24 cellular contexts compared by ENCODE assay signal in genomic region chr3:48460517-48460902, GRCh38.
"Had no signal": no experiment of that assay in that cellular context is flagged by ENCODE, and none has a peak within 500 bp of the region (broad histone marks: within the 10 kb centered on the region; RNA-seq: fewer than 3 reads in every experiment).

No MANE protein-coding gene starts in this region.

- ATAC-seq: activated T-cell treated with anti-CD3 and anti-CD28 coated beads, Interleukin-2, amount 50 U/mL, for 72 hours; esophagus mucosa; left cardiac atrium; mucosa of descending colon; right lobe of liver had no signal

- H3K27ac Mint-ChIP-seq: activated T-cell treated with anti-CD3 and anti-CD28 coated beads, Interleukin-2, amount 50 U/mL, for 72 hours; dendritic cell treated with granulocyte-macrophage colony-stimulating factor and Interleukin-4, amounts not matched to agents 40 ng/mL and 50 ng/mL, for 4 days; endodermal cell; nephron; progenitor cell of endocrine pancreas; stimulated activated naive CD8-positive, alpha-beta T cell treated with anti-CD3 and anti-CD28 coated beads, Interleukin-15, Interleukin-2, amounts not matched to agents 100 ng/mL and 50 ng/mL, for 24 hours; T-helper 1 cell treated with Interleukin-12 subunit alpha and Interleukin-12 subunit beta and Interleukin-4 antibody, amounts not matched to agents 30 μg/mL and 1 μg/mL, for 36 hours; type B pancreatic cell had no signal

- DNase-seq: activated CD4-positive, alpha-beta T cell treated with anti-CD3 and anti-CD28 coated beads, Interleukin-2, amount 50 U/mL, for 1 hour; activated CD4-positive, CD25-positive, alpha-beta regulatory T cell treated with anti-CD3 and anti-CD28 coated beads, Interleukin-2, amount 50 U/mL, for 72 hours; activated gamma-delta T cell; activated T-cell treated with anti-CD3 and anti-CD28 coated beads, Interleukin-2, amount 50 U/mL, for 72 hours; amygdala; endodermal cell; foreskin fibroblast; head of caudate nucleus; left cardiac atrium; left ventricle myocardium superior; mucosa of descending colon; ovary; right lobe of liver; stimulated activated CD4-positive, alpha-beta T cell treated with anti-CD3 and anti-CD28 coated beads, Interleukin-4, amount 100 ng/mL, for 1 hour; uterus had no signal

- H3K9me3 Mint-ChIP-seq: activated T-cell treated with anti-CD3 and anti-CD28 coated beads, Interleukin-2, amount 50 U/mL, for 72 hours; central memory CD8-positive, alpha-beta T cell; dendritic cell treated with granulocyte-macrophage colony-stimulating factor and Interleukin-4, amounts not matched to agents 40 ng/mL and 50 ng/mL, for 4 days; endodermal cell; nephron; stimulated activated naive CD8-positive, alpha-beta T cell treated with anti-CD3 and anti-CD28 coated beads, Interleukin-15, Interleukin-2, amounts not matched to agents 100 ng/mL and 50 ng/mL, for 24 hours; T-helper 1 cell treated with Interleukin-12 subunit alpha and Interleukin-12 subunit beta and Interleukin-4 antibody, amounts not matched to agents 30 μg/mL and 1 μg/mL, for 36 hours; type B pancreatic cell had no signal

- H3K27me3 Mint-ChIP-seq: central memory CD8-positive, alpha-beta T cell; dendritic cell treated with granulocyte-macrophage colony-stimulating factor and Interleukin-4, amounts not matched to agents 40 ng/mL and 50 ng/mL, for 4 days; progenitor cell of endocrine pancreas; stimulated activated naive CD8-positive, alpha-beta T cell treated with anti-CD3 and anti-CD28 coated beads, Interleukin-15, Interleukin-2, amounts not matched to agents 100 ng/mL and 50 ng/mL, for 24 hours; type B pancreatic cell had no signal

- H3K27ac ChIP-seq: ovary, right lobe of liver, SK-N-MC, uterus had no signal

- H3K36me3 ChIP-seq: ovary, uterus had no signal

- H3K27me3 ChIP-seq: ovary, right lobe of liver, uterus had no signal

- H3K4me3 Mint-ChIP-seq: activated T-cell treated with anti-CD3 and anti-CD28 coated beads, Interleukin-2, amount 50 U/mL, for 72 hours; central memory CD8-positive, alpha-beta T cell; dendritic cell treated with granulocyte-macrophage colony-stimulating factor and Interleukin-4, amounts not matched to agents 40 ng/mL and 50 ng/mL, for 4 days; endodermal cell; nephron; stimulated activated naive CD8-positive, alpha-beta T cell treated with anti-CD3 and anti-CD28 coated beads, Interleukin-15, Interleukin-2, amounts not matched to agents 100 ng/mL and 50 ng/mL, for 24 hours; T-helper 1 cell treated with Interleukin-12 subunit alpha and Interleukin-12 subunit beta and Interleukin-4 antibody, amounts not matched to agents 30 μg/mL and 1 μg/mL, for 36 hours; type B pancreatic cell had no signal

- H3K9me3 ChIP-seq: mucosa of descending colon, ovary, right lobe of liver, uterus had no signal

- H3K4me3 ChIP-seq: mucosa of descending colon, ovary, right lobe of liver, SK-N-MC, uterus had no signal
